Comparison of ENCODE assay signal across 1 cellular context in genomic region chr20:54479937-54480336, GRCh38.
TF ChIP-seq lines count a peak whose summit lies in the region.

No MANE protein-coding gene starts in this region.

TF ChIP-seq in GM12878, 131 proteins besides CTCF, POLR2A, EP300 and RAD21:
- peak; percentile 45; the same call in 1 of the 2 replicates for TF ChIP-seq NFXL1 (IDR thresholded peaks at IDR 0.05; ENCODE audit: borderline replicate concordance)
